ENCODE assay signal across 8 cellular contexts in genomic region chr3:71130516-71131384, GRCh38.
DNase-seq lines count a peak whose midpoint lies in the region; ATAC-seq and TF ChIP-seq lines count a peak whose summit lies in the region.

No MANE protein-coding gene starts in this region.

- peak overlapping the region; percentile 83 to 86 for H2BK12ac ChIP-seq in mesenchymal stem cell (ENCODE audit: low read length in 2 of 2)

- peak overlapping the region; percentile 49 for H4K8ac ChIP-seq in mesenchymal stem cell (ENCODE audit: low read length)

- peaks cover 53% of the 10 kb centered on the region for H3K4me1 Mint-ChIP-seq in activated CD4-positive, alpha-beta memory T cell treated with anti-CD3 and anti-CD28 coated beads, Interleukin-2, amount 10 ng/mL, durations not matched to agents 7 days and 5 days

- POLR2A ChIA-PET in HEK293 (lab: Yijun Ruan, JAX) = no interaction called here
- POLR2A ChIA-PET in activated CD4-positive, alpha-beta memory T cell treated with anti-CD3 and anti-CD28 coated beads, Interleukin-2, amount 10 ng/mL, durations not matched to agents 7 days and 5 days (lab: Charles Lee) = interaction anchor here (0.6 to 4.8 kb wide), 23 partner anchors 8 to 454 kb away, joined by 3 to 76 read pairs (median 5); partner anchors contain the start of gene FOXP1

- H2AFZ ChIP-seq in mesenchymal stem cell (ENCODE audit: low read depth, low read length) = no peak overlapping the region

- H3K79me1 ChIP-seq in mesenchymal stem cell (replicated peaks; ENCODE audit: low read length, poor library complexity, severe bottlenecking) = peaks cover 10% of the 10 kb centered on the region

- peak overlapping the region; percentile 81 for H3K4me2 ChIP-seq in mesenchymal stem cell (ENCODE audit: low read length, poor library complexity, severe bottlenecking)

- WGBS in mesenchymal stem cell = 10% methylated on average over 15 of the region's 19 CpGs

- H3K4me3 ChIP-seq in HEK293 (ENCODE audit: low read depth, low read length) (peak overlapping the region; percentile 45), mesenchymal stem cell (ENCODE audit: insufficient read depth in 1 of 2, low read depth in 1 of 2, low read length in 2 of 2) (peak overlapping the region in 1 of 2 experiments; percentile 84)
- H3K4me3 ChIP-seq in effector memory CD4-positive, alpha-beta T cell (ENCODE audit: insufficient read depth, low read depth, low read length, poor library complexity, severe bottlenecking) = peak overlapping the region; percentile 69

- DNase-seq in DMS53 (lab: John Stamatoyannopoulos, UW) = peak; percentile 78
- peak; percentile 16 for DNase-seq in NCI-H2196 treated with DMSO at 0.1 percent for 48 hours (lab: John Stamatoyannopoulos, UW; ENCODE audit: unreplicated experiment)
- peak; percentile 81 for DNase-seq in activated CD4-positive, alpha-beta memory T cell treated with anti-CD3 and anti-CD28 coated beads, Interleukin-2, amount 10 ng/mL, durations not matched to agents 7 days and 5 days
- peak; percentile 38 to 62 (median 57) for DNase-seq in effector memory CD4-positive, alpha-beta T cell
- DNase-seq in mesenchymal stem cell = peak; percentile 88
- DNase-seq in stimulated activated CD8-positive, alpha-beta memory T cell treated with anti-CD3 and anti-CD28 coated beads, Interleukin-15, amount 100 ng/mL, for 48 hours (ENCODE audit: low read depth in 2 of 2) = peak; percentile 43 to 45

- H3K14ac ChIP-seq in mesenchymal stem cell (ENCODE audit: low read length in 2 of 2) = peak overlapping the region in 1 of 2 experiments; percentile 29

- no peaks in the 10 kb centered on the region for H3K36me3 ChIP-seq in HEK293 (ENCODE audit: control insufficient read depth in 2 of 2, insufficient read depth in 1 of 2, low read length in 2 of 2)
- H3K36me3 ChIP-seq in effector memory CD4-positive, alpha-beta T cell (ENCODE audit: control insufficient read depth, insufficient read depth, low read length) = no peaks in the 10 kb centered on the region
- no peaks in the 10 kb centered on the region for H3K36me3 ChIP-seq in mesenchymal stem cell (ENCODE audit: control insufficient read depth in 1 of 2, insufficient read depth in 2 of 2, low read depth in 1 of 2, low read length in 2 of 2)

- peak overlapping the region; percentile 86 for H2AK5ac ChIP-seq in mesenchymal stem cell (ENCODE audit: low read length, severe bottlenecking)

- H3K4me1 ChIP-seq in HEK293 (ENCODE audit: control insufficient read depth, insufficient read depth, low read length) = peaks cover 32% of the 10 kb centered on the region
- H3K4me1 ChIP-seq in effector memory CD4-positive, alpha-beta T cell (ENCODE audit: control insufficient read depth, insufficient read depth, low read length, poor library complexity, severe bottlenecking) = peaks cover 42% of the 10 kb centered on the region
- peaks cover 17% of the 10 kb centered on the region for H3K4me1 ChIP-seq in mesenchymal stem cell (ENCODE audit: control insufficient read depth, insufficient read depth, low read depth, low read length)

- no peak overlapping the region for H3K4ac ChIP-seq in mesenchymal stem cell (ENCODE audit: low read depth in 1 of 2, low read length in 2 of 2)

- no peaks in the 10 kb centered on the region for H3K9me3 Mint-ChIP-seq in activated CD4-positive, alpha-beta memory T cell treated with anti-CD3 and anti-CD28 coated beads, Interleukin-2, amount 10 ng/mL, durations not matched to agents 7 days and 5 days

- no peaks in the 10 kb centered on the region for H3K27me3 ChIP-seq in effector memory CD4-positive, alpha-beta T cell (replicated peaks; ENCODE audit: control insufficient read depth, insufficient read depth, low read length, poor library complexity, severe bottlenecking)
- H3K27me3 ChIP-seq in mesenchymal stem cell (ENCODE audit: control insufficient read depth in 1 of 2, insufficient read depth in 1 of 2, low read length in 2 of 2) = no peaks in the 10 kb centered on the region

- no peak overlapping the region for H2BK5ac ChIP-seq in mesenchymal stem cell (ENCODE audit: low read depth, low read length, poor library complexity, severe bottlenecking)

- peak overlapping the region; percentile 56 to 73 for H3K18ac ChIP-seq in mesenchymal stem cell (ENCODE audit: low read depth in 1 of 2, low read length in 2 of 2)

- peak overlapping the region; percentile 79 for H4K91ac ChIP-seq in mesenchymal stem cell (ENCODE audit: low read length)

- ATAC-seq in HG03095 (IDR thresholded peaks at IDR 0.05; ENCODE audit: unreplicated experiment) = no peak

- peaks cover 5% of the 10 kb centered on the region for H3K36me3 Mint-ChIP-seq in activated CD4-positive, alpha-beta memory T cell treated with anti-CD3 and anti-CD28 coated beads, Interleukin-2, amount 10 ng/mL, durations not matched to agents 7 days and 5 days (ENCODE audit: low read depth)

- H3K9ac ChIP-seq in mesenchymal stem cell (ENCODE audit: low read length) = peak overlapping the region; percentile 97

- peak overlapping the region; percentile 45 for H2BK120ac ChIP-seq in mesenchymal stem cell (ENCODE audit: low read depth, low read length)

- H3K27ac Mint-ChIP-seq in activated CD4-positive, alpha-beta memory T cell treated with anti-CD3 and anti-CD28 coated beads, Interleukin-2, amount 10 ng/mL, durations not matched to agents 7 days and 5 days = peak overlapping the region; percentile 93

- H2BK15ac ChIP-seq in mesenchymal stem cell (ENCODE audit: low read depth, poor library complexity, severe bottlenecking) = no peak overlapping the region

- H3K27me3 Mint-ChIP-seq in activated CD4-positive, alpha-beta memory T cell treated with anti-CD3 and anti-CD28 coated beads, Interleukin-2, amount 10 ng/mL, durations not matched to agents 7 days and 5 days = no peaks in the 10 kb centered on the region

- peak overlapping the region; percentile 89 for H3K4me3 Mint-ChIP-seq in activated CD4-positive, alpha-beta memory T cell treated with anti-CD3 and anti-CD28 coated beads, Interleukin-2, amount 10 ng/mL, durations not matched to agents 7 days and 5 days

- no peak overlapping the region for H3K23ac ChIP-seq in mesenchymal stem cell (ENCODE audit: low read length in 2 of 2)

- CTCF ChIA-PET in HEK293 (lab: Yijun Ruan, JAX) = interaction anchor here (0.7 kb wide), 1 partner anchor 44 kb away, joined by 3 read pairs; no protein-coding TSS in a partner anchor
- CTCF ChIA-PET in activated CD4-positive, alpha-beta memory T cell treated with anti-CD3 and anti-CD28 coated beads, Interleukin-2, amount 10 ng/mL, durations not matched to agents 7 days and 5 days (lab: Charles Lee) = interaction anchor here (0.8 to 1.1 kb wide), 3 partner anchors 93 to 313 kb away, joined by 3 to 4 read pairs (median 3); no protein-coding TSS in a partner anchor

- H3K27ac ChIP-seq in HEK293 (ENCODE audit: extremely low read depth, low read depth, low read length) = peak overlapping the region; percentile 27; the same call in 1 of the 2 replicates
- peak overlapping the region; percentile 92 for H3K27ac ChIP-seq in effector memory CD4-positive, alpha-beta T cell (ENCODE audit: insufficient read depth, low read length, poor library complexity, severe bottlenecking)
- H3K27ac ChIP-seq in mesenchymal stem cell (ENCODE audit: low read length, poor library complexity, severe bottlenecking) = peak overlapping the region; percentile 94

- H3K9me3 ChIP-seq in HEK293 (ENCODE audit: control insufficient read depth, insufficient read depth, low read depth, low read length) (no peaks in the 10 kb centered on the region), mesenchymal stem cell (ENCODE audit: control insufficient read depth, low read length) (no peaks in the 10 kb centered on the region)
- no peaks in the 10 kb centered on the region for H3K9me3 ChIP-seq in effector memory CD4-positive, alpha-beta T cell (ENCODE audit: control insufficient read depth, low read length)

- no peak for TF ChIP-seq CTCF in HEK293 (tag by site-specific recombination; IDR thresholded peaks at IDR 0.05)

TF ChIP-seq in HEK293, 187 proteins besides CTCF, POLR2A, EP300 and RAD21 (continues in another document):
- TF ChIP-seq ZNF341 (tag by site-specific recombination; IDR thresholded peaks at IDR 0.05; ENCODE audit: low read depth) (0 out of 2 replicates have a peak, but pooled peaks have one; percentile 55), ZNF223 (tag by site-specific recombination; IDR thresholded peaks at IDR 0.05) (no peak), ZBTB20 (tag by site-specific recombination; IDR thresholded peaks at IDR 0.05) (no peak), ZNF266 (tag by site-specific recombination; IDR thresholded peaks at IDR 0.05; ENCODE audit: low read depth) (no peak), ZXDB (tag by site-specific recombination; IDR thresholded peaks at IDR 0.05) (no peak), ZFHX2 (tag by site-specific recombination; conservative IDR thresholded peaks at IDR 0.05) (no peak), ZNF791 (tag by site-specific recombination; IDR thresholded peaks at IDR 0.05) (no peak), OSR2 (tag by site-specific recombination; IDR thresholded peaks at IDR 0.05) (peak; percentile 76), ZNF184 (tag by site-specific recombination; IDR thresholded peaks at IDR 0.05) (no peak), PATZ1 (tag by site-specific recombination; IDR thresholded peaks at IDR 0.05) (no peak), ZNF843 (tag by site-specific recombination; IDR thresholded peaks at IDR 0.05) (no peak), ZNF140 (tag by site-specific recombination; IDR thresholded peaks at IDR 0.05) (no peak), FEZF1 (tag by site-specific recombination; IDR thresholded peaks at IDR 0.05) (no peak), SETDB1 (IDR thresholded peaks at IDR 0.05; ENCODE audit: insufficient read length, low read length) (no peak), ZFP41 (tag by site-specific recombination; IDR thresholded peaks at IDR 0.05; ENCODE audit: borderline replicate concordance) (no peak), ZNF335 (tag by site-specific recombination; conservative IDR thresholded peaks at IDR 0.05) (no peak; the same call in 1 of the 2 replicates), GLIS2 (tag by site-specific recombination; IDR thresholded peaks at IDR 0.05) (no peak)

Comparison
In these comparisons a context has a peak if more than half of its experiments do, and no peak if none do; other contexts are left out.
1. DNase-seq: peak in every context shown above with its lines; median percentile 88 in mesenchymal stem cell; 81 in activated CD4-positive, alpha-beta memory T cell treated with anti-CD3 and anti-CD28 coated beads, Interleukin-2, amount 10 ng/mL, durations not matched to agents 7 days and 5 days; 78 in DMS53; 57 in effector memory CD4-positive, alpha-beta T cell; 44 in stimulated activated CD8-positive, alpha-beta memory T cell treated with anti-CD3 and anti-CD28 coated beads, Interleukin-15, amount 100 ng/mL, for 48 hours; 16 in NCI-H2196 treated with DMSO at 0.1 percent for 48 hours.
2. H3K27ac ChIP-seq: peak in every context shown above with its lines; median percentile 94 in mesenchymal stem cell; 92 in effector memory CD4-positive, alpha-beta T cell; 27 in HEK293.